In the genomic region with DNA sequence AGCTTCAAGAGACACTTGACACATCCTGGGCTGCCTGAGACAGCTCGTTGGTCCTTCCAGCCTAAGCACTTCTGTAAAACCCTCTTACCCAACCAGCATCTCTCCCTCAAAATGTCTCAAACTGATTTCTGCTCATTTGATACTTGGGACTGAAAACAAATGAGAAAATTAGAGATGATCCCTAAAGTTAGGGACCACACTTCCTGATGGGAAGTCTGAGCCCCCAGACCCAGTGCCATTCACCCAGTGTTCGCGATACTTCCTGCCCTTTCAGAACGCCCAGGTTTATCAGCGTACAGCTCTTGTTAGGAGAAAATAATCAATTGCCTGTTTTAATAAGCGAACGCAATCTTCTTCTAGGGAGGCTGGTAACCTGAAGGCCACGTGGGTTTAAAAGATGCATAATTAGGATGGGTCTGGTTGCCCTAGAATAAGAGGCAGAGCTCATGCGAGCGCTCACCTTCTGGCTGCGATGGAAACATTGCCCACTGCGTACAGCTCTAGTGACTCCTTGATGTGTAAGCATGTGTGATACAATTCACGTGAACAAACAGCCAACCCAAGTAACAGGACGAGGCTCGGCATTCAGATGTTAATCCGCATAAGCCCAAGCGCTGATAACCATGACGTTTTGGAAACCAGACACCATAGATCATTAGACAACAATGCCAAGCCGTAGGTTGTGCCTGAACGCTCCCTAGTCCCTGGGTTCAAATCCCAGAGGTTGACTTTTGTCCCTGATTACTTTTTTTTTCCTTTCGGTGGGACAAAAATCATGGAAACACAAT, we compare ENCODE assay signal across 16 cellular contexts.
"Had no signal": no experiment of that assay in that cellular context is flagged by ENCODE, and none has a peak within 500 bp of the region (broad histone marks: within the 10 kb centered on the region; RNA-seq: fewer than 3 reads in every experiment).

No MANE protein-coding gene starts in this region.

- H3K36me3 Mint-ChIP-seq: activated naive CD8-positive, alpha-beta T cell treated with anti-CD3 and anti-CD28 coated beads for 36 hours; naive thymus-derived CD4-positive, alpha-beta T cell; stimulated activated memory B cell treated with anti-CD40 and anti-IgM and Interleukin-4, amounts not matched to agents 10 μg/mL and 1 μg/mL and 100 μg/mL, for 72 hours had no signal

- H3K27me3 ChIP-seq: body of pancreas, ovary, right lobe of liver had no signal

- H3K4me1 Mint-ChIP-seq: activated naive CD8-positive, alpha-beta T cell treated with anti-CD3 and anti-CD28 coated beads for 36 hours; naive thymus-derived CD4-positive, alpha-beta T cell; stimulated activated memory B cell treated with anti-CD40 and anti-IgM and Interleukin-4, amounts not matched to agents 10 μg/mL and 1 μg/mL and 100 μg/mL, for 72 hours had no signal

- H3K4me3 ChIP-seq: body of pancreas, dorsolateral prefrontal cortex, gastrocnemius medialis, ovary, psoas muscle, right lobe of liver had no signal

- ATAC-seq: activated T-cell treated with anti-CD3 and anti-CD28 coated beads, Interleukin-2, amount 50 U/mL, for 72 hours; body of pancreas; gastrocnemius medialis; naive thymus-derived CD4-positive, alpha-beta T cell; psoas muscle; right lobe of liver; stimulated activated memory B cell treated with anti-CD40 and anti-IgM and Interleukin-4, amounts not matched to agents 10 μg/mL and 1 μg/mL and 100 μg/mL, for 72 hours had no signal

- H3K9me3 Mint-ChIP-seq: activated naive CD8-positive, alpha-beta T cell treated with anti-CD3 and anti-CD28 coated beads for 36 hours; stimulated activated memory B cell treated with anti-CD40 and anti-IgM and Interleukin-4, amounts not matched to agents 10 μg/mL and 1 μg/mL and 100 μg/mL, for 72 hours had no signal

- H3K27ac Mint-ChIP-seq: activated naive CD8-positive, alpha-beta T cell treated with anti-CD3 and anti-CD28 coated beads for 36 hours; activated T-cell treated with anti-CD3 and anti-CD28 coated beads, Interleukin-2, amount 50 U/mL, for 72 hours; naive thymus-derived CD4-positive, alpha-beta T cell; stimulated activated memory B cell treated with anti-CD40 and anti-IgM and Interleukin-4, amounts not matched to agents 10 μg/mL and 1 μg/mL and 100 μg/mL, for 72 hours had no signal

- H3K27ac ChIP-seq: body of pancreas, dorsolateral prefrontal cortex, gastrocnemius medialis, ovary, psoas muscle, right lobe of liver had no signal

- H3K9me3 ChIP-seq: body of pancreas, gastrocnemius medialis, psoas muscle, right lobe of liver had no signal

- H3K36me3 ChIP-seq: gastrocnemius medialis, ovary, right lobe of liver had no signal

- H3K4me3 Mint-ChIP-seq: activated naive CD8-positive, alpha-beta T cell treated with anti-CD3 and anti-CD28 coated beads for 36 hours; activated T-cell treated with anti-CD3 and anti-CD28 coated beads, Interleukin-2, amount 50 U/mL, for 72 hours; naive thymus-derived CD4-positive, alpha-beta T cell; stimulated activated memory B cell treated with anti-CD40 and anti-IgM and Interleukin-4, amounts not matched to agents 10 μg/mL and 1 μg/mL and 100 μg/mL, for 72 hours had no signal

- H3K4me1 ChIP-seq: body of pancreas, gastrocnemius medialis, psoas muscle, right lobe of liver had no signal

- DNase-seq: activated CD4-positive, alpha-beta T cell treated with anti-CD3 and anti-CD28 coated beads, Interleukin-2, amount 50 U/mL, for 4 hours; activated naive CD4-positive, alpha-beta T cell; activated naive CD8-positive, alpha-beta T cell treated with anti-CD3 and anti-CD28 coated beads for 36 hours; activated T-cell treated with anti-CD3 and anti-CD28 coated beads, Interleukin-2, amount 50 U/mL, for 72 hours; amygdala; body of pancreas; caudate nucleus; dorsolateral prefrontal cortex; gastrocnemius medialis; mesenchymal stem cell; naive thymus-derived CD4-positive, alpha-beta T cell; ovary; psoas muscle; right lobe of liver; stimulated activated CD4-positive, alpha-beta T cell treated with anti-CD3 and anti-CD28 coated beads, Interleukin-4, amount 100 ng/mL, for 24 hours had no signal
